Comparison of ENCODE assay signal across 8 cellular contexts in the genomic region with DNA sequence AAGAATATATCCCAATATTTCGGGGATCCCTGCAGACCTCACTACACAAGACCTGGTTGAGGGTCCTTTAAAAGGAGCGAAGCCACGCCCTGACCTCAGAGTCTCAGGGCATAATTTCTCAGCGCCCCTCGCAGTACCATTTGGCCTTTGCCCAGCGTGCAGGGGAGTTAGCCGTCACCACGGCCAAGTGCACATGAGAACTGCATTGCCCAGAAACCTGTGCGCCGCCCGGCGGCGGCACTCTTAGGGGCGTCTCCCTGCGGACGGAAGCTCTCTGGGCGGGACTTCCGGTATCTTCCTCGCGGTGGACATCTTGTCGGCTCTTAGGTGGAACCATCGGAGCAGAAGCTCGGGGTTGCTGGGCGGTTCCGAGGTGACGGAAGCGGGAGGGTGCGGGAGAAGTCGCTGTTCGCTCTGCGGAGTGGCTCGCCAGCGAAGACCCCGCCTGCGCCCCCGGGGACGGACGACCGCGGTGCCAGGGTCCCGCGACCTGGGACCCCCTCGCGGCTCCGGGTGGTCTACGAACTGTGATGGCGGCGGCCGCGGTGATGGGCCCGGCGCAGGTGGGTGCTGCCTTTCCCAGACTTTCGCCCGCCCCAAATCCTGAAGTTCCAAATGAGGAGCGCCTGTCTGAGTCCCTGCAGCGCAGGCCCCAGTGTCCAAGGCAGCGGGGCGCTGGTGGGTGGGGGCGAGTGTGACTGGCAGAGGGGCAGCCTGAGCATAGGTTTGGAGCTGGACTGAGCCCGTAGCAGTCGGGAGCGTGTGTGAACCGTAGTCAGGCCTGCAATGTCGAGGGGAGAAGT. TPM values are rescaled to one million over a fixed set of nuclear protein-coding genes. Genes with fewer than 3 reads are reported as not detected.
DNase-seq lines count a peak whose midpoint lies in the region; ATAC-seq and TF ChIP-seq lines count a peak whose summit lies in the region.

A gene (plus strand): TSS at position 302 of the 803 bp plus-strand sequence. CDS start 5,227 bp downstream, outside the sequence.

- ATAC-seq in GM18520 (IDR thresholded peaks at IDR 0.05; ENCODE audit: unreplicated experiment) (peak; percentile 86), HG03097 (IDR thresholded peaks at IDR 0.05; ENCODE audit: low FRiP score, unreplicated experiment) (peak; percentile 93), WTC11 (peak; percentile 99)

- peaks cover 8% of the 10 kb centered on the region for H3K27me3 Mint-ChIP-seq in WTC11 (ENCODE audit: low read depth)

- peaks cover 14% of the 10 kb centered on the region for H3K4me1 Mint-ChIP-seq in WTC11

- peaks cover 52% of the 10 kb centered on the region for H3K9me3 Mint-ChIP-seq in WTC11

- peak within 1 kb of the TSS; percentile 92 to 98 for H3K4me3 ChIP-seq in cardiac fibroblast (replicated peaks in 1 of 2; ENCODE audit: low read depth in 2 of 2, low read length in 2 of 2)

- TF ChIP-seq CTCF in WTC11 (IDR thresholded peaks at IDR 0.05) (no peak), cardiac fibroblast (IDR thresholded peaks at IDR 0.05; ENCODE audit: low read depth, low read length) (peak; percentile 64)

- H3K36me3 Mint-ChIP-seq in WTC11, result peaks cover 49% of the 10 kb centered on the region

- peak within 1 kb of the TSS; percentile 89 for H3K27ac Mint-ChIP-seq in WTC11

- H3K4me3 Mint-ChIP-seq in WTC11, result peak within 1 kb of the TSS; percentile 99

- POLR2A ChIA-PET in WTC11 (lab: Charles Lee), result interaction anchor here (0.6 to 1.5 kb wide), 6 partner anchors 18 to 321 kb away, joined by 3 to 5 read pairs (median 4); a partner anchor contains a TSS

- peak; percentile 75 for DNase-seq in 8988T
- peak; percentile 92 for DNase-seq in NCI-H2196 (lab: John Stamatoyannopoulos, UW; ENCODE audit: unreplicated experiment)
- peak; percentile 93 for DNase-seq in WTC11 (ENCODE audit: low spot score)
- DNase-seq in cardiac fibroblast (ENCODE audit: low read depth in 2 of 2), result peak; percentile 89 to 91
- peak; percentile 91 for DNase-seq in inferior parietal cortex (ENCODE audit: extremely low spot score)
- DNase-seq in smooth muscle cell of the brain vasculature (ENCODE audit: low read depth, low spot score), result peak; percentile 66

- CTCF ChIA-PET in WTC11 (lab: Charles Lee), result interaction anchor here (1.0 to 2.1 kb wide), 4 partner anchors 13 to 95 kb away, joined by 4 to 9 read pairs (median 5); a partner anchor contains a TSS

TF ChIP-seq in WTC11, 78 proteins besides CTCF, POLR2A, EP300 and RAD21 (continues in another document):
- TF ChIP-seq, protein P1, sequence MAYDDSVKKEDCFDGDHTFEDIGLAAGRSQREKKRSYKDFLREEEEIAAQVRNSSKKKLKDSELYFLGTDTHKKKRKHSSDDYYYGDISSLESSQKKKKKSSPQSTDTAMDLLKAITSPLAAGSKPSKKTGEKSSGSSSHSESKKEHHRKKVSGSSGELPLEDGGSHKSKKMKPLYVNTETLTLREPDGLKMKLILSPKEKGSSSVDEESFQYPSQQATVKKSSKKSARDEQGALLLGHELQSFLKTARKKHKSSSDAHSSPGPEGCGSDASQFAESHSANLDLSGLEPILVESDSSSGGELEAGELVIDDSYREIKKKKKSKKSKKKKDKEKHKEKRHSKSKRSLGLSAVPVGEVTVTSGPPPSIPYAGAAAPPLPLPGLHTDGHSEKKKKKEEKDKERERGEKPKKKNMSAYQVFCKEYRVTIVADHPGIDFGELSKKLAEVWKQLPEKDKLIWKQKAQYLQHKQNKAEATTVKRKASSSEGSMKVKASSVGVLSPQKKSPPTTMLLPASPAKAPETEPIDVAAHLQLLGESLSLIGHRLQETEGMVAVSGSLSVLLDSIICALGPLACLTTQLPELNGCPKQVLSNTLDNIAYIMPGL (CRISPR knock-in tag; IDR thresholded peaks at IDR 0.05), result peak; percentile 67
- TF ChIP-seq TP53 (CRISPR knock-in tag; IDR thresholded peaks at IDR 0.05), result peak; percentile 66; the same call in 1 of the 2 replicates
- TF ChIP-seq, protein P2, sequence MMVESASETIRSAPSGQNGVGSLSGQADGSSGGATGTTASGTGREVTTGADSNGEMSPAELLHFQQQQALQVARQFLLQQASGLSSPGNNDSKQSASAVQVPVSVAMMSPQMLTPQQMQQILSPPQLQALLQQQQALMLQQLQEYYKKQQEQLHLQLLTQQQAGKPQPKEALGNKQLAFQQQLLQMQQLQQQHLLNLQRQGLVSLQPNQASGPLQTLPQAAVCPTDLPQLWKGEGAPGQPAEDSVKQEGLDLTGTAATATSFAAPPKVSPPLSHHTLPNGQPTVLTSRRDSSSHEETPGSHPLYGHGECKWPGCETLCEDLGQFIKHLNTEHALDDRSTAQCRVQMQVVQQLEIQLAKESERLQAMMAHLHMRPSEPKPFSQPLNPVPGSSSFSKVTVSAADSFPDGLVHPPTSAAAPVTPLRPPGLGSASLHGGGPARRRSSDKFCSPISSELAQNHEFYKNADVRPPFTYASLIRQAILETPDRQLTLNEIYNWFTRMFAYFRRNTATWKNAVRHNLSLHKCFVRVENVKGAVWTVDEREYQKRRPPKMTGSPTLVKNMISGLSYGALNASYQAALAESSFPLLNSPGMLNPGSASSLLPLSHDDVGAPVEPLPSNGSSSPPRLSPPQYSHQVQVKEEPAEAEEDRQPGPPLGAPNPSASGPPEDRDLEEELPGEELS (CRISPR knock-in tag; IDR thresholded peaks at IDR 0.05), result peak; percentile 26; the same call in 1 of the 2 replicates
- no peak for TF ChIP-seq ZNF219 (CRISPR knock-in tag; IDR thresholded peaks at IDR 0.05; ENCODE audit: borderline replicate concordance)
- no peak; the same call in 1 of the 2 replicates for TF ChIP-seq TCF7 (CRISPR knock-in tag; IDR thresholded peaks at IDR 0.05; ENCODE audit: low read depth)
- no peak for TF ChIP-seq NFE2L1 (CRISPR knock-in tag; IDR thresholded peaks at IDR 0.05)
- TF ChIP-seq, protein P3, sequence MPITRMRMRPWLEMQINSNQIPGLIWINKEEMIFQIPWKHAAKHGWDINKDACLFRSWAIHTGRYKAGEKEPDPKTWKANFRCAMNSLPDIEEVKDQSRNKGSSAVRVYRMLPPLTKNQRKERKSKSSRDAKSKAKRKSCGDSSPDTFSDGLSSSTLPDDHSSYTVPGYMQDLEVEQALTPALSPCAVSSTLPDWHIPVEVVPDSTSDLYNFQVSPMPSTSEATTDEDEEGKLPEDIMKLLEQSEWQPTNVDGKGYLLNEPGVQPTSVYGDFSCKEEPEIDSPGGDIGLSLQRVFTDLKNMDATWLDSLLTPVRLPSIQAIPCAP (CRISPR knock-in tag; IDR thresholded peaks at IDR 0.05), result no peak
- TF ChIP-seq CREM (CRISPR knock-in tag; IDR thresholded peaks at IDR 0.05), result 0 out of 2 replicates have a peak, but pooled peaks have one; percentile 45
- TF ChIP-seq, protein P4, sequence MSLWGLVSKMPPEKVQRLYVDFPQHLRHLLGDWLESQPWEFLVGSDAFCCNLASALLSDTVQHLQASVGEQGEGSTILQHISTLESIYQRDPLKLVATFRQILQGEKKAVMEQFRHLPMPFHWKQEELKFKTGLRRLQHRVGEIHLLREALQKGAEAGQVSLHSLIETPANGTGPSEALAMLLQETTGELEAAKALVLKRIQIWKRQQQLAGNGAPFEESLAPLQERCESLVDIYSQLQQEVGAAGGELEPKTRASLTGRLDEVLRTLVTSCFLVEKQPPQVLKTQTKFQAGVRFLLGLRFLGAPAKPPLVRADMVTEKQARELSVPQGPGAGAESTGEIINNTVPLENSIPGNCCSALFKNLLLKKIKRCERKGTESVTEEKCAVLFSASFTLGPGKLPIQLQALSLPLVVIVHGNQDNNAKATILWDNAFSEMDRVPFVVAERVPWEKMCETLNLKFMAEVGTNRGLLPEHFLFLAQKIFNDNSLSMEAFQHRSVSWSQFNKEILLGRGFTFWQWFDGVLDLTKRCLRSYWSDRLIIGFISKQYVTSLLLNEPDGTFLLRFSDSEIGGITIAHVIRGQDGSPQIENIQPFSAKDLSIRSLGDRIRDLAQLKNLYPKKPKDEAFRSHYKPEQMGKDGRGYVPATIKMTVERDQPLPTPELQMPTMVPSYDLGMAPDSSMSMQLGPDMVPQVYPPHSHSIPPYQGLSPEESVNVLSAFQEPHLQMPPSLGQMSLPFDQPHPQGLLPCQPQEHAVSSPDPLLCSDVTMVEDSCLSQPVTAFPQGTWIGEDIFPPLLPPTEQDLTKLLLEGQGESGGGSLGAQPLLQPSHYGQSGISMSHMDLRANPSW (CRISPR knock-in tag; conservative IDR thresholded peaks at IDR 0.05; ENCODE audit: low read depth), result no peak
- TF ChIP-seq, protein P5, sequence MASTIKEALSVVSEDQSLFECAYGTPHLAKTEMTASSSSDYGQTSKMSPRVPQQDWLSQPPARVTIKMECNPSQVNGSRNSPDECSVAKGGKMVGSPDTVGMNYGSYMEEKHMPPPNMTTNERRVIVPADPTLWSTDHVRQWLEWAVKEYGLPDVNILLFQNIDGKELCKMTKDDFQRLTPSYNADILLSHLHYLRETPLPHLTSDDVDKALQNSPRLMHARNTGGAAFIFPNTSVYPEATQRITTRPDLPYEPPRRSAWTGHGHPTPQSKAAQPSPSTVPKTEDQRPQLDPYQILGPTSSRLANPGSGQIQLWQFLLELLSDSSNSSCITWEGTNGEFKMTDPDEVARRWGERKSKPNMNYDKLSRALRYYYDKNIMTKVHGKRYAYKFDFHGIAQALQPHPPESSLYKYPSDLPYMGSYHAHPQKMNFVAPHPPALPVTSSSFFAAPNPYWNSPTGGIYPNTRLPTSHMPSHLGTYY (CRISPR knock-in tag; IDR thresholded peaks at IDR 0.05), result no peak
- TF ChIP-seq SP1 (CRISPR knock-in tag; conservative IDR thresholded peaks at IDR 0.05), result peak; percentile 82
- 0 out of 2 replicates have a peak, but pooled peaks have one; percentile 33 for TF ChIP-seq KAT7 (CRISPR knock-in tag; IDR thresholded peaks at IDR 0.05; ENCODE audit: borderline replicate concordance)
- TF ChIP-seq GRHL2 (CRISPR knock-in tag; IDR thresholded peaks at IDR 0.05; ENCODE audit: insufficient replicate concordance, severe bottlenecking), result no peak

RNA-seq across cellular contexts. Expression of the gene that starts here (rescaled TPM):
- total RNA-seq in WTC11 (2021), result 46.8 to 53.1 TPM (median 52.5 TPM) in 3 replicates

Comparison
In these comparisons a context has a peak if more than half of its experiments do, and no peak if none do; other contexts are left out.
1. Peak in every context shown above with its lines: DNase-seq, ATAC-seq and H3K4me3 ChIP-seq.